23 cellular contexts compared by ENCODE assay signal in the genomic region with DNA sequence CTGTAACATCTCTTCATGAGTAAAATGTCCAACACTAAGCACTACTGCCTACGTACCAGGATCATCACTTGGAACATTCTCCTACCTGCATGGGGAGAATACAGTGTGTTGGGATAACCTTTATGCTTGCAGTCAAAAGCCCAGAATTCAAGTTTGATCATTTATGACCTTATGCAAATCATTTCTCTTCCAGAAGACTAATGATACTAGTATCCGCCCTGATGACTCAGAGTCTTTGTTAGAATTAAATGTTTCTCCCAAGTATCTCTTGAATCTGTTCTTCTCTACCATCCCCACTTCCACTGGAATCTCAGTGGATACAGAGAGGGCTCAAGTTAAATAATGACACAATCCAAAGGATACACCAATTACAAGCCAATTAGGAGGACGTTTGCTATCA.
"Had no signal": no experiment of that assay in that cellular context is flagged by ENCODE, and none has a peak within 500 bp of the region (broad histone marks: within the 10 kb centered on the region; RNA-seq: fewer than 3 reads in every experiment).

No MANE protein-coding gene starts in this region.

- H3K4me1 ChIP-seq: gastroesophageal sphincter, right lobe of liver, uterus had no signal

- H3K36me3 ChIP-seq: esophagus squamous epithelium, gastroesophageal sphincter, neutrophil, right lobe of liver, uterus, WERI-Rb-1 had no signal

- H3K79me2 ChIP-seq: hepatocyte had no signal

- H3K4me2 ChIP-seq: hepatocyte had no signal

- H3K27ac ChIP-seq: esophagus squamous epithelium, gastroesophageal sphincter, hepatocyte, neutrophil, right lobe of liver, uterus, WERI-Rb-1 had no signal

- ATAC-seq: activated CD4-positive, CD25-positive, alpha-beta regulatory T cell treated with anti-CD3 and anti-CD28 coated beads, Interleukin-2, amount 50 U/mL, for 24 hours; gastroesophageal sphincter; left cardiac atrium; left ventricle myocardium superior; right lobe of liver; stimulated activated naive CD8-positive, alpha-beta T cell treated with anti-CD3 and anti-CD28 coated beads, Interleukin-15, Interleukin-2, amounts not matched to agents 100 U/mL and 50 U/mL, for 24 hours had no signal

- H3K9me3 ChIP-seq: esophagus squamous epithelium, gastroesophageal sphincter, neutrophil, right lobe of liver, uterus had no signal

- H3K27me3 ChIP-seq: esophagus squamous epithelium, hepatocyte, right lobe of liver, uterus had no signal

- DNase-seq: activated CD4-positive, alpha-beta memory T cell treated with anti-CD3 and anti-CD28 coated beads for 36 hours; activated CD4-positive, alpha-beta T cell treated with anti-CD3 and anti-CD28 coated beads, Interleukin-2, amount 10 ng/mL, durations not matched to agents 24 days and 14 days; activated CD8-positive, alpha-beta memory T cell treated with anti-CD3 and anti-CD28 coated beads, Interleukin-2, amount 50 U/mL, for 4 hours; activated gamma-delta T cell; activated naive CD4-positive, alpha-beta T cell treated with anti-CD3 and anti-CD28 coated beads, Interleukin-2, amount 10 ng/mL, durations not matched to agents 7 days and 5 days; activated T-cell treated with anti-CD3 and anti-CD28 coated beads, Interleukin-2, amount 50 U/mL, for 1 hour; amniotic stem cell; central memory CD4-positive, alpha-beta T cell; endodermal cell; esophagus squamous epithelium; islet precursor cell; left cardiac atrium; left ventricle myocardium superior; right lobe of liver; stimulated activated CD4-positive, alpha-beta T cell treated with anti-CD3 and anti-CD28 coated beads, Interleukin-2, amount 100 ng/mL, for 48 hours; stimulated activated naive CD8-positive, alpha-beta T cell treated with anti-CD3 and anti-CD28 coated beads, Interleukin-15, Interleukin-2, amounts not matched to agents 100 U/mL and 50 U/mL, for 24 hours; T-helper 9 cell; uterus; WERI-Rb-1 had no signal

- H3K4me3 ChIP-seq: esophagus squamous epithelium, gastroesophageal sphincter, hepatocyte, right lobe of liver, uterus had no signal
